1 cellular context compared by ENCODE assay signal in the genomic region with DNA sequence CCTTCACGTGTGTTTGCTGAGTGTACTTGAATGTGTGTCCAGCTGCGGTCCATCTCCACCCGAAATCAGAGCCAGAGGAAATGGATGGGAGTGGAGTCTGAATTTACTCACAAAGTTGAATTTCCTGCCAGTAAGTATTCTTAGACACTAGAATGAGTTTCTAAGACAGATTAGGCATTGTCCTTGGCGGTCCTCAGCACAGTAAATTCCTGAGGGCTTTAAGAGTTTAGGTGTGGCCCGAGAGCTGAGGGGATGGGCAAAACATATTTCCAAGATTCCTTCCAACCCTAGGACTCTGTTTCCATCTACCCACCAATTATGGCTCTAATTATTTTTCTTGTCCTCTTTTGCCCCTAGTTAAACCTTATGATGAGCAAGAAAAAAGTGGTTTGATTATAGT.
TF ChIP-seq lines count a peak whose summit lies in the region.

No MANE protein-coding gene starts in this region.

TF ChIP-seq in endothelial cell of umbilical vein, 7 proteins besides CTCF, POLR2A, EP300 and RAD21 (continued from another document):
- TF ChIP-seq JUN (IDR thresholded peaks at IDR 0.05; ENCODE audit: borderline replicate concordance, insufficient read depth, insufficient read length, low read depth) (no peak), POLR2AphosphoS5 (IDR thresholded peaks at IDR 0.05; ENCODE audit: insufficient read depth, low read depth, low read length) (no peak), MYC (IDR thresholded peaks at IDR 0.05; ENCODE audit: low read depth, low read length) (no peak), MAX (IDR thresholded peaks at IDR 0.05; ENCODE audit: insufficient read depth, insufficient read length) (no peak), FOS (IDR thresholded peaks at IDR 0.05; ENCODE audit: borderline replicate concordance, insufficient read depth, low read length) (peak; percentile 36), GATA2 (IDR thresholded peaks at IDR 0.05; ENCODE audit: insufficient read depth, insufficient read length, low read depth, low read length) (peak; percentile 28)
